Comparison of ENCODE assay signal across 8 cellular contexts in the genomic region with DNA sequence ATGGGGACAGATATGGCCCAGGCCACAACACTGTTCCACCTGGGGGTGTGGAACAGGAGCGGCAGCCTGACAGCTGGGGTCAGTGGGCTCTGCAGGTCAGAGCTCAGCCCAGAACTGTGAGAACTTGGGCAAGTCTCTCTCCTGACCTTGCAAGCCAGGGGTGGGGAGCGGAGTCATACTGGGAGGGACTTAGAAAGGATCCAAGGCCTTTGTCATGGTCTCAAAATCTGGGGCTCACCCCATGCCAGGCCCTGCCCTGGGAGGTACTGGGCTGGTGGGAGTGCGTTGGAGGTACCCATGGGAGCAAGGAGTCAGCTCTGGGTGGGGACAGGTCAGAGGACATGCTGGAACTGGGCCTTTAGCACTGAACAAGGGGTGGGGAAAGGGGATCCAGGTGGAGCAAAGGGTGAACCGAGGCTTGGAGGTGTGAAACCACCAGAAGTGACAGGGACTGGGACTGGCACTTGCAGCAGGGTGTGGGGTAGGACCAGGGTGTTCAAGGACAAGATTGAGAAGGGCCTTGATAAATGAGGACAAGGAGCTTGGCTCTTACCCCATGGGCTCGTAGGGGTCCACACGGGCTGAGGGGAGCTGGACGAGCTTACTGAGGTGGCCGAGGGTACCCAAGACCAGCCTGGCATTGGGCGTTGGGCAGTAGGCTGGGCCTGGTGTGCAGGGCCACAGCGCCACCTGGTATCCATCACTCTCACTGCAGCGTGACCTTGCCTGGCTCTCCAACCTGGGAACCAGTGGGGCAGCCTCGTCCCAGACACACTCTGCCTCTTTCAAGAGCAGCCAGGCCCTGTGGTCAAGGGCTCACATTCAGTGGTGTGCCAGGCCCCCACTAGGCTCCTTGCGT. TPM values are rescaled to one million over a fixed set of nuclear protein-coding genes. Genes with fewer than 3 reads are reported as not detected.
DNase-seq lines count a peak whose midpoint lies in the region; ATAC-seq, FAIRE-seq and TF ChIP-seq lines count a peak whose summit lies in the region.

No MANE protein-coding gene starts in this region.

- H3K9ac ChIP-seq in NT2/D1 (ENCODE audit: insufficient read length, low read depth), result no peak overlapping the region

- H3K27me3 ChIP-seq in NT2/D1 (ENCODE audit: insufficient read depth, insufficient read length), result no peaks in the 10 kb centered on the region

- intact Hi-C loops in left ventricle myocardium superior (cut with micrococcal nuclease), result no loop called here

- peaks cover 26% of the 10 kb centered on the region for H3K36me3 ChIP-seq in NT2/D1 (ENCODE audit: insufficient read depth, insufficient read length, low read length)

- peak; percentile 82 for DNase-seq in Ammon's horn (ENCODE audit: low spot score)
- DNase-seq in GM12891 (ENCODE audit: insufficient read length, low spot score), result no peak
- DNase-seq in NT2/D1 (ENCODE audit: low read depth, low spot score), result peak; percentile 15
- DNase-seq in left ventricle myocardium superior, result peak; percentile 76
- DNase-seq in renal cortical epithelial cell (ENCODE audit: low read depth), result peak; percentile 33
- DNase-seq in effector CD8-positive, alpha-beta T cell (lab: John Stamatoyannopoulos, UW), result no peak

- ATAC-seq in left ventricle myocardium superior, result peak; percentile 91
- no peak for ATAC-seq in GM21717 (IDR thresholded peaks at IDR 0.05; ENCODE audit: unreplicated experiment)

- TF ChIP-seq POLR2A in GM12891 (IDR thresholded peaks at IDR 0.05; ENCODE audit: low read depth, low read length), result no peak

- no peak overlapping the region for H3K4me3 ChIP-seq in NT2/D1 (ENCODE audit: insufficient read length, low read depth)

- peaks cover 6% of the 10 kb centered on the region; the same call in 1 of the 2 replicates for H3K9me3 ChIP-seq in NT2/D1 (ENCODE audit: insufficient read depth, low read length)

- H3K4me1 ChIP-seq in NT2/D1 (ENCODE audit: insufficient read depth, insufficient read length), result peaks cover 5% of the 10 kb centered on the region

- FAIRE-seq in GM12891 (lab: Jason Lieb, UNC), result peak; percentile 81

- peak overlapping the region; percentile 22 for H3K27ac ChIP-seq in angular gyrus (ENCODE audit: low read depth, low read length)

TF ChIP-seq in GM12891, 5 proteins besides CTCF, POLR2A, EP300 and RAD21:
- TF ChIP-seq POLR2AphosphoS5 (IDR thresholded peaks at IDR 0.05; ENCODE audit: low read depth, low read length) (no peak), PAX5 (IDR thresholded peaks at IDR 0.05; ENCODE audit: insufficient read depth, low read length, severe bottlenecking) (no peak), POU2F2 (IDR thresholded peaks at IDR 0.05; ENCODE audit: low read depth, low read length) (no peak), SPI1 (IDR thresholded peaks at IDR 0.05; ENCODE audit: low read depth, low read length) (no peak), TAF1 (IDR thresholded peaks at IDR 0.05; ENCODE audit: low read depth, low read length) (no peak)

RNA-seq across cellular contexts. Expression of a gene that starts 7.4 kb away (rescaled TPM):
- polyA plus RNA-seq in GM12891 (2012; ENCODE audit: low read depth, missing spikeins), result 24.1 TPM
- 12.9 TPM for total RNA-seq in left ventricle myocardium superior
- 9.9 and 14.6 TPM in 2 replicates for total RNA-seq in renal cortical epithelial cell

RNA-seq across cellular contexts. Expression of a gene that starts 23.8 kb away (rescaled TPM):
- polyA plus RNA-seq in GM12891 (2012; ENCODE audit: low read depth, missing spikeins), result 27.3 TPM
- total RNA-seq in left ventricle myocardium superior (53.6 TPM), renal cortical epithelial cell (17.5 and 27.8 TPM in 2 replicates)

RNA-seq across cellular contexts. Expression of a gene that starts 24.1 kb away (rescaled TPM):
- polyA plus RNA-seq in GM12891 (2012; ENCODE audit: low read depth, missing spikeins), result 288 TPM
- total RNA-seq in left ventricle myocardium superior, result 172 TPM
- total RNA-seq in renal cortical epithelial cell, result 320 and 484 TPM in 2 replicates

RNA-seq across cellular contexts. Expression of a gene that starts 36.2 kb away (rescaled TPM):
- 0.15 TPM for polyA plus RNA-seq in GM12891 (2012; ENCODE audit: low read depth, missing spikeins)
- total RNA-seq in left ventricle myocardium superior (223 TPM), renal cortical epithelial cell (0.69 and 3.2 TPM in 2 replicates)

RNA-seq across cellular contexts. Expression of a gene that starts 52.7 kb away (rescaled TPM):
- 15.7 TPM for polyA plus RNA-seq in GM12891 (2012; ENCODE audit: low read depth, missing spikeins)
- total RNA-seq in left ventricle myocardium superior, result 17.9 TPM
- total RNA-seq in renal cortical epithelial cell, result 17.4 and 38.8 TPM in 2 replicates

Comparison
In these comparisons a context has a peak if more than half of its experiments do, and no peak if none do; other contexts are left out.
1. DNase-seq: peak in Ammon's horn (single experiment), NT2/D1 (single experiment), left ventricle myocardium superior (single experiment) and renal cortical epithelial cell (single experiment); none in GM12891 (single experiment) and effector CD8-positive, alpha-beta T cell (single experiment).